ENCODE assay signal across 1 cellular context in genomic region chr19:15358918-15359317, GRCh38.
TF ChIP-seq lines count a peak whose summit lies in the region.

No MANE protein-coding gene starts in this region.

TF ChIP-seq in GM23338, 12 proteins besides CTCF, POLR2A, EP300 and RAD21 (continued from another document):
- TF ChIP-seq ZNF462 (CRISPR knock-in tag; IDR thresholded peaks at IDR 0.05) = no peak
- TF ChIP-seq JUNB (IDR thresholded peaks at IDR 0.05; ENCODE audit: unreplicated experiment) = no peak
- no peak for TF ChIP-seq ZNF331 (CRISPR knock-in tag; IDR thresholded peaks at IDR 0.05; ENCODE audit: low read depth)
- TF ChIP-seq EZH2 (IDR thresholded peaks at IDR 0.05; ENCODE audit: low read depth, unreplicated experiment) = no peak
- TF ChIP-seq STAT1 (IDR thresholded peaks at IDR 0.05; ENCODE audit: unreplicated experiment) = no peak
- no peak for TF ChIP-seq EZH2phosphoT487 (IDR thresholded peaks at IDR 0.05; ENCODE audit: unreplicated experiment)
- no peak for TF ChIP-seq ETS1 (IDR thresholded peaks at IDR 0.05)
- TF ChIP-seq REST (IDR thresholded peaks at IDR 0.05; ENCODE audit: unreplicated experiment) = no peak
- no peak for TF ChIP-seq CREB1 (CRISPR knock-in tag; IDR thresholded peaks at IDR 0.05; ENCODE audit: low read depth)
- TF ChIP-seq ZNF114 (CRISPR knock-in tag; IDR thresholded peaks at IDR 0.05) = no peak
